Comparison of ENCODE assay signal across 17 cellular contexts in genomic region chr7:69603351-69603750, GRCh38. TPM values are rescaled to one million over a fixed set of nuclear protein-coding genes. Genes with fewer than 3 reads are reported as not detected.
DNase-seq lines count a peak whose midpoint lies in the region; ATAC-seq and TF ChIP-seq lines count a peak whose summit lies in the region.
"Had no signal": no experiment of that assay in that cellular context is flagged by ENCODE, and none has a peak within 500 bp of the region (broad histone marks: within the 10 kb centered on the region; RNA-seq: fewer than 3 reads in every experiment).

No MANE protein-coding gene starts in this region.

- no peak overlapping the region for H3K27ac ChIP-seq in left lung
- H3K27ac ChIP-seq: C4-2B, heart left ventricle, prostate gland, spleen had no signal

- no peaks in the 10 kb centered on the region for H3K36me3 ChIP-seq in left lung
- H3K36me3 ChIP-seq: heart left ventricle, prostate gland, spleen had no signal

- peak; percentile 37 for ATAC-seq in GM19035 (IDR thresholded peaks at IDR 0.05; ENCODE audit: unreplicated experiment)
- peak; percentile 39 for ATAC-seq in HG03196 (IDR thresholded peaks at IDR 0.05; ENCODE audit: unreplicated experiment)
- ATAC-seq in left lung, result peak; percentile 13
- ATAC-seq: heart left ventricle had no signal

- H3K4me3 ChIP-seq in left lung, result no peak overlapping the region
- H3K4me3 ChIP-seq: heart left ventricle, prostate gland, spleen had no signal

- intact Hi-C loops in left lung (cut with DNase I), result no loop called here

- no peak for TF ChIP-seq CTCF in GM13976 (IDR thresholded peaks at IDR 0.05; ENCODE audit: borderline replicate concordance, control extremely low read depth, extremely low read depth, insufficient read depth, missing control alignments)
- TF ChIP-seq CTCF in left lung (IDR thresholded peaks at IDR 0.05), result no peak

- peaks cover 8 to 12% of the 10 kb centered on the region in 2 donors for H3K4me1 ChIP-seq in left lung
- H3K4me1 ChIP-seq: prostate gland had no signal

- DNase-seq in GM13976 (ENCODE audit: low spot score) (peak; percentile 30), left lung (no peak), SKM-1 treated with dmso at 0.1 percent for 144 hours (lab: John Stamatoyannopoulos, UW; ENCODE audit: unreplicated experiment) (no peak), NCI-H146 (lab: John Stamatoyannopoulos, UW) (no peak), NCI-H2196 treated with DMSO at 0.1 percent for 48 hours (lab: John Stamatoyannopoulos, UW; ENCODE audit: unreplicated experiment) (no peak)
- DNase-seq: amygdala; DMS 273 treated with DMSO at 0.1 percent for 48 hours; effector CD4-positive, alpha-beta T cell; heart left ventricle; NCI-H2081 treated with DMSO at 0.1 percent for 48 hours; NCI-H82; spleen; trophoblast cell had no signal

- H3K9me3 ChIP-seq in left lung, result no peaks in the 10 kb centered on the region
- H3K9me3 ChIP-seq: heart left ventricle, prostate gland, spleen had no signal

- in situ Hi-C loops in GM13976 (cut with MboI; ENCODE audit: low sequenced_read_pairs, unreplicated experiment), result no loop called here

- H3K27me3 ChIP-seq in left lung, result peaks cover 0 to 29% of the 10 kb centered on the region in 2 donors
- H3K27me3 ChIP-seq: heart left ventricle had no signal

RNA-seq across cellular contexts. Expression of gene AUTS2, which starts 5.1 kb away (rescaled TPM):
- total RNA-seq in left lung, result 10 to 100 TPM; 40.4 to 54.3 TPM
